Comparison of ENCODE assay signal across 1 cellular context in genomic region chr13:86881390-86881789, GRCh38.
TF ChIP-seq lines count a peak whose summit lies in the region.

No MANE protein-coding gene starts in this region.

TF ChIP-seq in HepG2, 621 proteins besides CTCF, POLR2A, EP300 and RAD21 (continued from another document):
- no peak for TF ChIP-seq TBP (CRISPR knock-in tag; IDR thresholded peaks at IDR 0.05)
- no peak for TF ChIP-seq ZC3H4 (CRISPR knock-in tag; IDR thresholded peaks at IDR 0.05; ENCODE audit: borderline replicate concordance)
- TF ChIP-seq ZFP90 (CRISPR knock-in tag; IDR thresholded peaks at IDR 0.05; ENCODE audit: borderline replicate concordance) = no peak
- TF ChIP-seq NFE2L1 (CRISPR knock-in tag; IDR thresholded peaks at IDR 0.05; ENCODE audit: borderline replicate concordance) = no peak
- no peak for TF ChIP-seq SIX1 (CRISPR knock-in tag; IDR thresholded peaks at IDR 0.05; ENCODE audit: borderline replicate concordance)
TF ChIP-seq in HepG2: peak in this region for 0.
